13 cellular contexts compared by ENCODE assay signal in the genomic region with DNA sequence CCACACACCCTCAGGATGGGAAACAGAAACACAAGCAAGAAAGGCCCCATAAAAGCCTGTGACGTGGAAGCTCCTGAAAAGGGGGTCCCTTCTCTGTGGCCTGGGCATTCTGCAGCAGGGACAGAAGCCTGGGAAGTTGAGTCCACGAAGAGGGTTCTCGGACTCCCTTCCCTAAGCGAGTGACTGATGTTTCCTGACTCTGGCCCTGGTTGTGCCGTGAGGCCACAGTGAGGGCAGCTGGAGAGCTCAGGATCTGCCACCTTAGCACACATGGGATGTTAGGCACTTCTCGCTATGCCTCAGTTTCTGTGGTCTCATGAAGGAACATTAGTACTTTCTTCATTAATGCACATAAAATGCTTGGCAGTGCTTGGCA.
DNase-seq lines count a peak whose midpoint lies in the region; ATAC-seq and TF ChIP-seq lines count a peak whose summit lies in the region.
"Had no signal": no experiment of that assay in that cellular context is flagged by ENCODE, and none has a peak within 500 bp of the region (broad histone marks: within the 10 kb centered on the region; RNA-seq: fewer than 3 reads in every experiment).

No MANE protein-coding gene starts in this region.

- RAD21 ChIA-PET in HCT116 (lab: Charles Lee; ENCODE audit: low non-redundant PET in 1 of 2, low total read pairs in 2 of 2, uncharacterized antibody in 2 of 2, unreplicated experiment in 2 of 2), result no interaction called here

- CTCF ChIA-PET in HCT116 (lab: Charles Lee), result no interaction called here

- H3K27ac ChIP-seq in HCT116 (ENCODE audit: low read depth, low read length), result peak overlapping the region; percentile 60
- peak overlapping the region; percentile 61 to 80 for H3K27ac ChIP-seq in coronary artery
- peak overlapping the region; percentile 7 for H3K27ac ChIP-seq in lower lobe of right lung
- peak overlapping the region; percentile 75 for H3K27ac ChIP-seq in subcutaneous abdominal adipose tissue (ENCODE audit: low read depth, low read length)
- H3K27ac ChIP-seq: WERI-Rb-1 had no signal

- H3K4me1 ChIP-seq in HCT116 (ENCODE audit: control insufficient read depth in 1 of 2, insufficient read depth in 2 of 2, low read length in 2 of 2) (peaks cover 11 to 52% of the 10 kb centered on the region in 2 experiments), lower lobe of right lung (peaks cover 25% of the 10 kb centered on the region), subcutaneous abdominal adipose tissue (ENCODE audit: control insufficient read depth in 5 of 5, insufficient read depth in 5 of 5, low read length in 5 of 5) (peaks cover 0 to 24% (median 23%) of the 10 kb centered on the region in 5 donors)

- no peak overlapping the region for H2AFZ ChIP-seq in HCT116 (ENCODE audit: low read depth, low read length, poor library complexity, severe bottlenecking)

- peak overlapping the region; percentile 6; the same call in 1 of the 2 replicates for H3K4me2 ChIP-seq in HCT116 (ENCODE audit: low read length)

- POLR2A ChIA-PET in HCT116 (lab: Charles Lee), result no interaction called here

- H4K20me1 ChIP-seq in HCT116 (ENCODE audit: insufficient read depth), result no peaks in the 10 kb centered on the region

- H3K9me2 ChIP-seq in HCT116 (ENCODE audit: insufficient read depth), result no peaks in the 10 kb centered on the region

- H3K4me3 ChIP-seq in HCT116 (replicated peaks in 1 of 2; ENCODE audit: low read depth in 1 of 2, low read length in 2 of 2) (no peak overlapping the region), coronary artery (no peak overlapping the region), lower lobe of right lung (no peak overlapping the region), subcutaneous abdominal adipose tissue (ENCODE audit: low read depth in 1 of 5, low read length in 5 of 5) (no peak overlapping the region)

- TF ChIP-seq RAD21 in HCT116 (IDR thresholded peaks at IDR 0.05; ENCODE audit: low read depth), result no peak

- no peak for TF ChIP-seq POLR2A in HCT116 (IDR thresholded peaks at IDR 0.05; ENCODE audit: borderline replicate concordance, extremely low read depth, insufficient read depth, insufficient read length)

- intact Hi-C loops in HCT116 (cut with micrococcal nuclease), result no loop called here
- intact Hi-C loops in lower lobe of right lung (cut with DNase I), result no loop called here

- no peaks in the 10 kb centered on the region for H3K79me2 ChIP-seq in HCT116 (ENCODE audit: insufficient read depth, low read length)

- H3K27me3 ChIP-seq in HCT116 (ENCODE audit: insufficient read depth, low read length), result no peaks in the 10 kb centered on the region
- H3K27me3 ChIP-seq in lower lobe of right lung (ENCODE audit: low read depth), result no peaks in the 10 kb centered on the region
- no peaks in the 10 kb centered on the region for H3K27me3 ChIP-seq in subcutaneous abdominal adipose tissue (ENCODE audit: control insufficient read depth in 5 of 5, insufficient read depth in 4 of 5, low read length in 5 of 5)

- ATAC-seq in HCT116 (peak; percentile 20; the same call in 1 of the 2 replicates), lower lobe of right lung (no peak)
- ATAC-seq: natural killer cell had no signal

- H3K36me3 ChIP-seq in HCT116 (ENCODE audit: control insufficient read depth in 1 of 2, insufficient read depth in 2 of 2, low read length in 2 of 2), result no peaks in the 10 kb centered on the region
- no peaks in the 10 kb centered on the region for H3K36me3 ChIP-seq in lower lobe of right lung
- peaks cover 0 to 4% (median 0%) of the 10 kb centered on the region in 5 donors for H3K36me3 ChIP-seq in subcutaneous abdominal adipose tissue (ENCODE audit: control insufficient read depth in 5 of 5, insufficient read depth in 5 of 5, low read length in 5 of 5)
- H3K36me3 ChIP-seq: WERI-Rb-1 had no signal

- H3K9me3 ChIP-seq in HCT116 (ENCODE audit: control insufficient read depth in 1 of 2, insufficient read depth in 1 of 2, low read depth in 1 of 2, low read length in 2 of 2) (no peaks in the 10 kb centered on the region), lower lobe of right lung (no peaks in the 10 kb centered on the region), subcutaneous abdominal adipose tissue (ENCODE audit: control insufficient read depth in 5 of 5, low read length in 5 of 5) (no peaks in the 10 kb centered on the region)

- no peak overlapping the region for H3K9ac ChIP-seq in HCT116 (ENCODE audit: low read length)
- no peak overlapping the region for H3K9ac ChIP-seq in subcutaneous abdominal adipose tissue (ENCODE audit: low read length in 5 of 5)

- BruUV-seq in HCT116 (replicated peaks; lab: Mats Ljungman, UMichigan), result no TSS peak

- DNase-seq in HCT116 (ENCODE audit: low read depth, low spot score), result no peak
- no peak for DNase-seq in coronary artery (ENCODE audit: low spot score)
- DNase-seq in lower lobe of right lung, result no peak
- no peak for DNase-seq in central memory CD4-positive, alpha-beta T cell
- DNase-seq in NCI-H69 (lab: John Stamatoyannopoulos, UW), result no peak
- DNase-seq in NOMO-1 (lab: John Stamatoyannopoulos, UW; ENCODE audit: unreplicated experiment in 2 of 2), result no peak
- DNase-seq in cerebellum (ENCODE audit: low spot score), result no peak
- DNase-seq: activated naive CD4-positive, alpha-beta T cell treated with Interleukin-2 at 50 U/mL for 16 hours; AML-193; natural killer cell; NCI-H2171; WERI-Rb-1 had no signal

- TF ChIP-seq CTCF in HCT116 (IDR thresholded peaks at IDR 0.05 in 2 of 3, conservative IDR thresholded peaks at IDR 0.05 in 1 of 3; ENCODE audit: borderline replicate concordance in 1 of 3, insufficient read depth in 1 of 3, low read depth in 2 of 3, low read length in 2 of 3) (no peak), coronary artery (IDR thresholded peaks at IDR 0.05) (no peak), lower lobe of right lung (IDR thresholded peaks at IDR 0.05) (no peak)

TF ChIP-seq in HCT116, 20 proteins besides CTCF, POLR2A, EP300 and RAD21:
- TF ChIP-seq SIN3A (IDR thresholded peaks at IDR 0.05; ENCODE audit: low read depth) (no peak), JUND (IDR thresholded peaks at IDR 0.05) (no peak), ELF1 (IDR thresholded peaks at IDR 0.05; ENCODE audit: borderline replicate concordance, low read depth) (no peak), ZFX (IDR thresholded peaks at IDR 0.05) (no peak), TCF7L2 (IDR thresholded peaks at IDR 0.05; ENCODE audit: borderline replicate concordance, extremely low read depth, insufficient read depth, insufficient read length) (no peak), EZH2 (IDR thresholded peaks at IDR 0.05) (no peak)
- TF ChIP-seq, protein P1, sequence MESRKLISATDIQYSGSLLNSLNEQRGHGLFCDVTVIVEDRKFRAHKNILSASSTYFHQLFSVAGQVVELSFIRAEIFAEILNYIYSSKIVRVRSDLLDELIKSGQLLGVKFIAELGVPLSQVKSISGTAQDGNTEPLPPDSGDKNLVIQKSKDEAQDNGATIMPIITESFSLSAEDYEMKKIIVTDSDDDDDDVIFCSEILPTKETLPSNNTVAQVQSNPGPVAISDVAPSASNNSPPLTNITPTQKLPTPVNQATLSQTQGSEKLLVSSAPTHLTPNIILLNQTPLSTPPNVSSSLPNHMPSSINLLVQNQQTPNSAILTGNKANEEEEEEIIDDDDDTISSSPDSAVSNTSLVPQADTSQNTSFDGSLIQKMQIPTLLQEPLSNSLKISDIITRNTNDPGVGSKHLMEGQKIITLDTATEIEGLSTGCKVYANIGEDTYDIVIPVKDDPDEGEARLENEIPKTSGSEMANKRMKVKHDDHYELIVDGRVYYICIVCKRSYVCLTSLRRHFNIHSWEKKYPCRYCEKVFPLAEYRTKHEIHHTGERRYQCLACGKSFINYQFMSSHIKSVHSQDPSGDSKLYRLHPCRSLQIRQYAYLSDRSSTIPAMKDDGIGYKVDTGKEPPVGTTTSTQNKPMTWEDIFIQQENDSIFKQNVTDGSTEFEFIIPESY (IDR thresholded peaks at IDR 0.05; ENCODE audit: extremely low read depth, insufficient replicate concordance, low read length), result no peak
- TF ChIP-seq, protein P2, sequence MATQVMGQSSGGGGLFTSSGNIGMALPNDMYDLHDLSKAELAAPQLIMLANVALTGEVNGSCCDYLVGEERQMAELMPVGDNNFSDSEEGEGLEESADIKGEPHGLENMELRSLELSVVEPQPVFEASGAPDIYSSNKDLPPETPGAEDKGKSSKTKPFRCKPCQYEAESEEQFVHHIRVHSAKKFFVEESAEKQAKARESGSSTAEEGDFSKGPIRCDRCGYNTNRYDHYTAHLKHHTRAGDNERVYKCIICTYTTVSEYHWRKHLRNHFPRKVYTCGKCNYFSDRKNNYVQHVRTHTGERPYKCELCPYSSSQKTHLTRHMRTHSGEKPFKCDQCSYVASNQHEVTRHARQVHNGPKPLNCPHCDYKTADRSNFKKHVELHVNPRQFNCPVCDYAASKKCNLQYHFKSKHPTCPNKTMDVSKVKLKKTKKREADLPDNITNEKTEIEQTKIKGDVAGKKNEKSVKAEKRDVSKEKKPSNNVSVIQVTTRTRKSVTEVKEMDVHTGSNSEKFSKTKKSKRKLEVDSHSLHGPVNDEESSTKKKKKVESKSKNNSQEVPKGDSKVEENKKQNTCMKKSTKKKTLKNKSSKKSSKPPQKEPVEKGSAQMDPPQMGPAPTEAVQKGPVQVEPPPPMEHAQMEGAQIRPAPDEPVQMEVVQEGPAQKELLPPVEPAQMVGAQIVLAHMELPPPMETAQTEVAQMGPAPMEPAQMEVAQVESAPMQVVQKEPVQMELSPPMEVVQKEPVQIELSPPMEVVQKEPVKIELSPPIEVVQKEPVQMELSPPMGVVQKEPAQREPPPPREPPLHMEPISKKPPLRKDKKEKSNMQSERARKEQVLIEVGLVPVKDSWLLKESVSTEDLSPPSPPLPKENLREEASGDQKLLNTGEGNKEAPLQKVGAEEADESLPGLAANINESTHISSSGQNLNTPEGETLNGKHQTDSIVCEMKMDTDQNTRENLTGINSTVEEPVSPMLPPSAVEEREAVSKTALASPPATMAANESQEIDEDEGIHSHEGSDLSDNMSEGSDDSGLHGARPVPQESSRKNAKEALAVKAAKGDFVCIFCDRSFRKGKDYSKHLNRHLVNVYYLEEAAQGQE (IDR thresholded peaks at IDR 0.05; ENCODE audit: low read depth), result no peak

Comparison
In these comparisons a context has a peak if more than half of its experiments do, and no peak if none do; other contexts are left out.
1. H3K27ac ChIP-seq: peak in every context shown above with its lines; median percentile 75 in subcutaneous abdominal adipose tissue; 70 in coronary artery; 60 in HCT116; 7 in lower lobe of right lung.